ENCODE assay signal across 8 cellular contexts in genomic region chr14:20415723-20416622, GRCh38. TPM values are rescaled to one million over a fixed set of nuclear protein-coding genes. Genes with fewer than 3 reads are reported as not detected.
A peak's percentile ranks its signal among the peaks of the same experiment; 100 is the strongest.
DNase-seq lines count a peak whose midpoint lies in the region; ATAC-seq and TF ChIP-seq lines count a peak whose summit lies in the region.

No MANE protein-coding gene starts in this region.

- peak; percentile 73 for TF ChIP-seq CTCF in fibroblast of villous mesenchyme (IDR thresholded peaks at IDR 0.05; ENCODE audit: insufficient read depth, low read depth, low read length)

- DNase-seq in stimulated activated CD4-positive, alpha-beta T cell treated with anti-CD3 and anti-CD28 coated beads, Interleukin-1b, Interleukin-23, amount 100 ng/mL, for 48 hours, result peak; percentile 10
- no peak for DNase-seq in stimulated activated CD4-positive, alpha-beta T cell treated with anti-CD3 and anti-CD28 coated beads, Interleukin-12 subunit alpha, Interleukin-12 subunit beta, amount 100 ng/mL, for 4 hours
- DNase-seq in NCI-H226, result peak; percentile 11
- peak; percentile 4 for DNase-seq in activated CD4-positive, alpha-beta T cell treated with anti-CD3 and anti-CD28 coated beads, Interleukin-2, amount 50 U/mL, for 1 hour
- peak; percentile 61 for DNase-seq in fibroblast of villous mesenchyme (ENCODE audit: low read depth)
- peak; percentile 15 for DNase-seq in pulmonary artery endothelial cell (ENCODE audit: low read depth, low spot score)

- H3K4me3 ChIP-seq in fibroblast of villous mesenchyme (ENCODE audit: low read depth, low read length), result no peak overlapping the region

- ATAC-seq in HG02870 (IDR thresholded peaks at IDR 0.05; ENCODE audit: unreplicated experiment), result peak; percentile 44
- no peak for ATAC-seq in HG02970 (IDR thresholded peaks at IDR 0.05; ENCODE audit: low FRiP score, unreplicated experiment)

RNA-seq across cellular contexts. Expression of gene TEP1, which starts 2.7 kb away (rescaled TPM):
- total RNA-seq in fibroblast of villous mesenchyme (17.7 and 22.0 TPM in 2 replicates), pulmonary artery endothelial cell (16.6 and 28.2 TPM in 2 replicates)

RNA-seq across cellular contexts. Expression of gene KLHL33, which starts 20.0 kb away (rescaled TPM):
- total RNA-seq in fibroblast of villous mesenchyme (under 0.01 and 0.43 TPM in 2 replicates), pulmonary artery endothelial cell (under 0.01 and 0.04 TPM in 2 replicates)

RNA-seq across cellular contexts. Expression of gene OSGEP, which starts 38.6 kb away (rescaled TPM):
- total RNA-seq in fibroblast of villous mesenchyme (36.3 and 41.2 TPM in 2 replicates), pulmonary artery endothelial cell (38.4 and 42.6 TPM in 2 replicates)

RNA-seq across cellular contexts. Expression of gene APEX1, which starts 39.1 kb away (rescaled TPM):
- total RNA-seq in fibroblast of villous mesenchyme, result 29.0 and 34.1 TPM in 2 replicates
- 128 and 143 TPM in 2 replicates for total RNA-seq in pulmonary artery endothelial cell

RNA-seq across cellular contexts. Expression of gene PIP4P1, which starts 45.3 kb away (rescaled TPM):
- total RNA-seq in fibroblast of villous mesenchyme (20.7 and 35.4 TPM in 2 replicates), pulmonary artery endothelial cell (21.0 and 22.0 TPM in 2 replicates)
